Comparison of ENCODE assay signal across 1 cellular context in genomic region chr16:47928008-47928407, GRCh38.
A peak's percentile ranks its signal among the peaks of the same experiment; 100 is the strongest.
TF ChIP-seq lines count a peak whose summit lies in the region.

No MANE protein-coding gene starts in this region.

TF ChIP-seq in HepG2, 621 proteins besides CTCF, POLR2A, EP300 and RAD21 (continued from another document and continues in another):
- TF ChIP-seq ZFP36L2 (CRISPR knock-in tag; IDR thresholded peaks at IDR 0.05) (no peak), ZNF180 (CRISPR knock-in tag; IDR thresholded peaks at IDR 0.05; ENCODE audit: borderline replicate concordance, low read depth) (no peak), TERF1 (CRISPR knock-in tag; IDR thresholded peaks at IDR 0.05) (no peak), SRF (IDR thresholded peaks at IDR 0.05; ENCODE audit: low read depth, low read length) (peak; percentile 76; the same call in 1 of the 2 replicates), CEBPG (CRISPR knock-in tag; IDR thresholded peaks at IDR 0.05) (no peak), SETDB1 (CRISPR knock-in tag; IDR thresholded peaks at IDR 0.05; ENCODE audit: borderline replicate concordance) (no peak), ZNF607 (CRISPR knock-in tag; IDR thresholded peaks at IDR 0.05; ENCODE audit: borderline replicate concordance) (no peak), POLR2AphosphoS2 (IDR thresholded peaks at IDR 0.05; ENCODE audit: low read depth, low read length) (no peak), ATRX (CRISPR knock-in tag; IDR thresholded peaks at IDR 0.05; ENCODE audit: borderline replicate concordance) (no peak), ARID4A (CRISPR knock-in tag; IDR thresholded peaks at IDR 0.05; ENCODE audit: borderline replicate concordance) (no peak), ZNF879 (CRISPR knock-in tag; IDR thresholded peaks at IDR 0.05) (no peak), ZBTB26 (CRISPR knock-in tag; IDR thresholded peaks at IDR 0.05; ENCODE audit: borderline replicate concordance) (no peak), SMC3 (IDR thresholded peaks at IDR 0.05; ENCODE audit: low read length) (peak; percentile 24; the same call in 1 of the 2 replicates), ZNF775 (CRISPR knock-in tag; IDR thresholded peaks at IDR 0.05; ENCODE audit: borderline replicate concordance) (no peak), E2F1 (CRISPR knock-in tag; IDR thresholded peaks at IDR 0.05) (no peak), SP1 (IDR thresholded peaks at IDR 0.05) (no peak), SP1 (CRISPR knock-in tag; IDR thresholded peaks at IDR 0.05) (peak; percentile 72), ZBTB7A (CRISPR knock-in tag; IDR thresholded peaks at IDR 0.05) (no peak), MLLT10 (CRISPR knock-in tag; IDR thresholded peaks at IDR 0.05) (no peak), BRCA1 (CRISPR knock-in tag; IDR thresholded peaks at IDR 0.05) (no peak), MAFG (CRISPR knock-in tag; IDR thresholded peaks at IDR 0.05) (no peak), TP53 (CRISPR knock-in tag; conservative IDR thresholded peaks at IDR 0.05) (no peak), CHCHD3 (CRISPR knock-in tag; IDR thresholded peaks at IDR 0.05) (no peak), STAG1 (CRISPR knock-in tag; IDR thresholded peaks at IDR 0.05) (peak; percentile 65), WIZ (CRISPR knock-in tag; IDR thresholded peaks at IDR 0.05) (no peak), IRF1 (CRISPR knock-in tag; IDR thresholded peaks at IDR 0.05; ENCODE audit: low read depth) (no peak), YY1 (IDR thresholded peaks at IDR 0.05; ENCODE audit: insufficient read depth, insufficient replicate concordance, low read depth, low read length) (no peak), MAFK (conservative IDR thresholded peaks at IDR 0.05 in 1 of 2, IDR thresholded peaks at IDR 0.05 in 1 of 2; ENCODE audit: low read length in 2 of 2) (peak; percentile 73 to 78), TEAD2 (CRISPR knock-in tag; IDR thresholded peaks at IDR 0.05) (no peak), ZNF558 (CRISPR knock-in tag; IDR thresholded peaks at IDR 0.05; ENCODE audit: borderline replicate concordance) (no peak), MED1 (CRISPR knock-in tag; IDR thresholded peaks at IDR 0.05) (no peak), DMTF1 (CRISPR knock-in tag; IDR thresholded peaks at IDR 0.05) (no peak), GATAD1 (CRISPR knock-in tag; IDR thresholded peaks at IDR 0.05) (no peak), ZMYM4 (CRISPR knock-in tag; IDR thresholded peaks at IDR 0.05) (0 out of 2 replicates have a peak, but pooled peaks have one; percentile 14), ZNF704 (CRISPR knock-in tag; IDR thresholded peaks at IDR 0.05; ENCODE audit: borderline replicate concordance) (no peak), YEATS2 (CRISPR knock-in tag; IDR thresholded peaks at IDR 0.05; ENCODE audit: borderline replicate concordance) (no peak), TAF1 (CRISPR knock-in tag; IDR thresholded peaks at IDR 0.05) (no peak), NFYC (CRISPR knock-in tag; IDR thresholded peaks at IDR 0.05) (peak; percentile 65), TCF12 (IDR thresholded peaks at IDR 0.05) (no peak), TCF12 (CRISPR knock-in tag; IDR thresholded peaks at IDR 0.05) (no peak), MXD1 (CRISPR knock-in tag; IDR thresholded peaks at IDR 0.05) (no peak), KDM6A (CRISPR knock-in tag; IDR thresholded peaks at IDR 0.05; ENCODE audit: low read depth) (no peak), ZNF75D (CRISPR knock-in tag; IDR thresholded peaks at IDR 0.05; ENCODE audit: borderline replicate concordance) (no peak), MBD4 (IDR thresholded peaks at IDR 0.05; ENCODE audit: borderline replicate concordance, low read length) (no peak), TOPORS (CRISPR knock-in tag; IDR thresholded peaks at IDR 0.05) (no peak), PHB2 (IDR thresholded peaks at IDR 0.05; ENCODE audit: partially characterized antibody) (no peak)
- TF ChIP-seq, protein P1, sequence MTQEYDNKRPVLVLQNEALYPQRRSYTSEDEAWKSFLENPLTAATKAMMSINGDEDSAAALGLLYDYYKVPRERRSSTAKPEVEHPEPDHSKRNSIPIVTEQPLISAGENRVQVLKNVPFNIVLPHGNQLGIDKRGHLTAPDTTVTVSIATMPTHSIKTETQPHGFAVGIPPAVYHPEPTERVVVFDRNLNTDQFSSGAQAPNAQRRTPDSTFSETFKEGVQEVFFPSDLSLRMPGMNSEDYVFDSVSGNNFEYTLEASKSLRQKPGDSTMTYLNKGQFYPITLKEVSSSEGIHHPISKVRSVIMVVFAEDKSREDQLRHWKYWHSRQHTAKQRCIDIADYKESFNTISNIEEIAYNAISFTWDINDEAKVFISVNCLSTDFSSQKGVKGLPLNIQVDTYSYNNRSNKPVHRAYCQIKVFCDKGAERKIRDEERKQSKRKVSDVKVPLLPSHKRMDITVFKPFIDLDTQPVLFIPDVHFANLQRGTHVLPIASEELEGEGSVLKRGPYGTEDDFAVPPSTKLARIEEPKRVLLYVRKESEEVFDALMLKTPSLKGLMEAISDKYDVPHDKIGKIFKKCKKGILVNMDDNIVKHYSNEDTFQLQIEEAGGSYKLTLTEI (CRISPR knock-in tag; conservative IDR thresholded peaks at IDR 0.05): no peak
- TF ChIP-seq, protein P2, sequence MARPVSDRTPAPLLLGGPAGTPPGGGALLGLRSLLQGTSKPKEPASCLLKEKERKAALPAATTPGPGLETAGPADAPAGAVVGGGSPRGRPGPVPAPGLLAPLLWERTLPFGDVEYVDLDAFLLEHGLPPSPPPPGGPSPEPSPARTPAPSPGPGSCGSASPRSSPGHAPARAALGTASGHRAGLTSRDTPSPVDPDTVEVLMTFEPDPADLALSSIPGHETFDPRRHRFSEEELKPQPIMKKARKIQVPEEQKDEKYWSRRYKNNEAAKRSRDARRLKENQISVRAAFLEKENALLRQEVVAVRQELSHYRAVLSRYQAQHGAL (CRISPR knock-in tag; IDR thresholded peaks at IDR 0.05; ENCODE audit: not compliant biosample characterization): no peak
- TF ChIP-seq, protein P3, sequence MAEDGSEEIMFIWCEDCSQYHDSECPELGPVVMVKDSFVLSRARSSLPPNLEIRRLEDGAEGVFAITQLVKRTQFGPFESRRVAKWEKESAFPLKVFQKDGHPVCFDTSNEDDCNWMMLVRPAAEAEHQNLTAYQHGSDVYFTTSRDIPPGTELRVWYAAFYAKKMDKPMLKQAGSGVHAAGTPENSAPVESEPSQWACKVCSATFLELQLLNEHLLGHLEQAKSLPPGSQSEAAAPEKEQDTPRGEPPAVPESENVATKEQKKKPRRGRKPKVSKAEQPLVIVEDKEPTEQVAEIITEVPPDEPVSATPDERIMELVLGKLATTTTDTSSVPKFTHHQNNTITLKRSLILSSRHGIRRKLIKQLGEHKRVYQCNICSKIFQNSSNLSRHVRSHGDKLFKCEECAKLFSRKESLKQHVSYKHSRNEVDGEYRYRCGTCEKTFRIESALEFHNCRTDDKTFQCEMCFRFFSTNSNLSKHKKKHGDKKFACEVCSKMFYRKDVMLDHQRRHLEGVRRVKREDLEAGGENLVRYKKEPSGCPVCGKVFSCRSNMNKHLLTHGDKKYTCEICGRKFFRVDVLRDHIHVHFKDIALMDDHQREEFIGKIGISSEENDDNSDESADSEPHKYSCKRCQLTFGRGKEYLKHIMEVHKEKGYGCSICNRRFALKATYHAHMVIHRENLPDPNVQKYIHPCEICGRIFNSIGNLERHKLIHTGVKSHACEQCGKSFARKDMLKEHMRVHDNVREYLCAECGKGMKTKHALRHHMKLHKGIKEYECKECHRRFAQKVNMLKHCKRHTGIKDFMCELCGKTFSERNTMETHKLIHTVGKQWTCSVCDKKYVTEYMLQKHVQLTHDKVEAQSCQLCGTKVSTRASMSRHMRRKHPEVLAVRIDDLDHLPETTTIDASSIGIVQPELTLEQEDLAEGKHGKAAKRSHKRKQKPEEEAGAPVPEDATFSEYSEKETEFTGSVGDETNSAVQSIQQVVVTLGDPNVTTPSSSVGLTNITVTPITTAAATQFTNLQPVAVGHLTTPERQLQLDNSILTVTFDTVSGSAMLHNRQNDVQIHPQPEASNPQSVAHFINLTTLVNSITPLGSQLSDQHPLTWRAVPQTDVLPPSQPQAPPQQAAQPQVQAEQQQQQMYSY (CRISPR knock-in tag; IDR thresholded peaks at IDR 0.05): no peak
